In genomic region chr18:77079088-77079487, GRCh38 we compare ENCODE assay signal across 1 cellular context.
TF ChIP-seq lines count a peak whose summit lies in the region.

No MANE protein-coding gene starts in this region.

TF ChIP-seq in IMR-90, 13 proteins besides CTCF, POLR2A, EP300 and RAD21:
- TF ChIP-seq MXI1 (IDR thresholded peaks at IDR 0.05; ENCODE audit: borderline replicate concordance, low read depth, low read length) (no peak), MAZ (IDR thresholded peaks at IDR 0.05; ENCODE audit: borderline replicate concordance, low read depth, low read length) (no peak), USF2 (IDR thresholded peaks at IDR 0.05; ENCODE audit: low read depth, low read length) (no peak), CEBPB (IDR thresholded peaks at IDR 0.05; ENCODE audit: low read depth, low read length) (no peak)
